In the genomic region with DNA sequence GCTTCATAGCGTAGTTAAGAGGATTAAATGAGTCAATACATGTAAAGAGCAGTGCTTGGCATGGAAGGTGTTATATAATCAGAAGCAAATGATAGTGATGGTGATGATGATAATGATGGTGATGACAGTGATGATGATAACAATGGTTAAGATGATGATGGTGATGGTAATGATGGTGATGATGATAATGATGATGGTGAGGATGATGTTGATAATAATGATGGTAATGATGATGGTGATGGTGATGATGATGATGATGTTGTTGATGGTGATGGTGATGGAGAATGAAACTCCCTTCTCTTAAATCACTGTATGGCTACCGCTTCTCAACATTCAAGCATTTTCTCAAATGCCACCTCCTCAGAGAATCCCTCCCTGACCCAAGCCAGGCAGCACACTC, we compare ENCODE assay signal across 26 cellular contexts.
"Had no signal": no experiment of that assay in that cellular context is flagged by ENCODE, and none has a peak within 500 bp of the region (broad histone marks: within the 10 kb centered on the region; RNA-seq: fewer than 3 reads in every experiment).

No MANE protein-coding gene starts in this region.

- H3K4me3 ChIP-seq: ascending aorta had no signal

- ATAC-seq: activated CD8-positive, alpha-beta memory T cell treated with anti-CD3 and anti-CD28 coated beads, Interleukin-2, amount 10 ng/mL, durations not matched to agents 7 days and 5 days; activated CD8-positive, alpha-beta T cell treated with anti-CD3 and anti-CD28 coated beads for 36 hours; activated naive CD8-positive, alpha-beta T cell treated with anti-CD3 and anti-CD28 coated beads, Interleukin-2, amount 50 U/mL, for 24 hours had no signal

- DNase-seq: activated B cell treated with CpG ODN at 0.5 μM for 24 hours; activated CD4-positive, alpha-beta memory T cell treated with anti-CD3 and anti-CD28 coated beads for 36 hours; activated CD4-positive, alpha-beta T cell treated with anti-CD3 and anti-CD28 coated beads for 4 hours; activated CD4-positive, alpha-beta T cell treated with anti-CD3 and anti-CD28 coated beads, Interleukin-2, amount 10 ng/mL, durations not matched to agents 24 days and 14 days; activated CD4-positive, alpha-beta T cell treated with anti-CD3 and anti-CD28 coated beads, Interleukin-2, amount 50 U/mL, for 1 hour; activated CD4-positive, alpha-beta T cell treated with anti-CD3 and anti-CD28 coated beads, Interleukin-2, amount 50 U/mL, for 4 hours; activated CD4-positive, CD25-positive, alpha-beta regulatory T cell treated with anti-CD3 and anti-CD28 coated beads, Interleukin-2, amount 50 U/mL, for 72 hours; activated CD8-positive, alpha-beta memory T cell treated with anti-CD3 and anti-CD28 coated beads, Interleukin-2, amount 10 ng/mL, durations not matched to agents 7 days and 5 days; activated CD8-positive, alpha-beta memory T cell treated with anti-CD3 and anti-CD28 coated beads, Interleukin-2, amount 50 U/mL, for 48 hours; activated CD8-positive, alpha-beta T cell treated with anti-CD3 and anti-CD28 coated beads for 36 hours; activated effector memory CD4-positive, alpha-beta T cell treated with Interleukin-2 at 50 U/mL for 16 hours; activated gamma-delta T cell; activated naive CD4-positive, alpha-beta T cell treated with anti-CD3 and anti-CD28 coated beads, Interleukin-2, amount 10 ng/mL, durations not matched to agents 7 days and 5 days; activated naive CD4-positive, alpha-beta T cell treated with Interleukin-2 at 50 U/mL for 16 hours; activated naive CD8-positive, alpha-beta T cell treated with anti-CD3 and anti-CD28 coated beads, Interleukin-2, amount 10 ng/mL, durations not matched to agents 7 days and 5 days; activated naive CD8-positive, alpha-beta T cell treated with anti-CD3 and anti-CD28 coated beads, Interleukin-2, amount 50 U/mL, for 24 hours; activated T-cell treated with anti-CD3 and anti-CD28 coated beads, Interleukin-2, amount 50 U/mL, for 24 hours; activated T-cell treated with anti-CD3 and anti-CD28 coated beads, Interleukin-2, amount 50 U/mL, for 48 hours; amygdala; anterior cingulate cortex; central memory CD4-positive, alpha-beta T cell; T-helper 1 cell; T-helper 9 cell had no signal

- FAIRE-seq: TTC549 had no signal

- H3K27ac ChIP-seq: ascending aorta, VCaP had no signal

- H3K9me3 ChIP-seq: ascending aorta had no signal

- H3K36me3 ChIP-seq: ascending aorta had no signal

- H3K4me1 ChIP-seq: ascending aorta had no signal
